19 cellular contexts compared by ENCODE assay signal in genomic region chr15:48402778-48403177, GRCh38.
DNase-seq lines count a peak whose midpoint lies in the region; ATAC-seq, FAIRE-seq and TF ChIP-seq lines count a peak whose summit lies in the region.
"Had no signal": no experiment of that assay in that cellular context is flagged by ENCODE, and none has a peak within 500 bp of the region (broad histone marks: within the 10 kb centered on the region; RNA-seq: fewer than 3 reads in every experiment).

No MANE protein-coding gene starts in this region.

- no peak for TF ChIP-seq CTCF in bronchial epithelial cell (IDR thresholded peaks at IDR 0.05; ENCODE audit: insufficient read depth, low read length, severe bottlenecking)

- DNase-seq in bronchial epithelial cell (ENCODE audit: low read depth): peak; percentile 32
- peak; percentile 57 for DNase-seq in renal cortical epithelial cell (ENCODE audit: low read depth)
- no peak for DNase-seq in MV-4-11 (lab: John Stamatoyannopoulos, UW)
- DNase-seq in iPS-NIHi11 (ENCODE audit: low spot score): no peak
- DNase-seq: activated CD8-positive, alpha-beta T cell treated with anti-CD3 and anti-CD28 coated beads, Interleukin-2, amount 10 ng/mL, durations not matched to agents 7 days and 5 days; activated naive CD8-positive, alpha-beta T cell treated with anti-CD3 and anti-CD28 coated beads, Interleukin-2, amount 10 ng/mL, durations not matched to agents 7 days and 5 days; effector memory CD4-positive, alpha-beta T cell; GF-D8; left ventricle myocardium inferior; NCI-H1092; NCI-H2171; NCI-H82; pancreas; thyroid gland had no signal

- no peaks in the 10 kb centered on the region for H3K36me3 ChIP-seq in bronchial epithelial cell (ENCODE audit: control insufficient read depth, insufficient read depth, low read length)
- H3K36me3 ChIP-seq: left ventricle myocardium inferior, pancreas, thyroid gland had no signal

- H3K27me3 ChIP-seq in bronchial epithelial cell (ENCODE audit: control insufficient read depth, insufficient read depth, low read length): no peaks in the 10 kb centered on the region
- H3K27me3 ChIP-seq: pancreas, thyroid gland had no signal

- no peak for FAIRE-seq in bronchial epithelial cell (lab: Jason Lieb, UNC)
- FAIRE-seq: H54, pancreas had no signal

- ATAC-seq in GM18870 (IDR thresholded peaks at IDR 0.05; ENCODE audit: unreplicated experiment) (peak; percentile 72), HG02798 (IDR thresholded peaks at IDR 0.05; ENCODE audit: poor library complexity, unreplicated experiment) (peak; percentile 60), GM18858 (IDR thresholded peaks at IDR 0.05; ENCODE audit: unreplicated experiment) (no peak)
- ATAC-seq: activated CD8-positive, alpha-beta T cell treated with anti-CD3 and anti-CD28 coated beads, Interleukin-2, amount 10 ng/mL, durations not matched to agents 7 days and 5 days; Panc1; pancreas had no signal

- H3K4me3 ChIP-seq in bronchial epithelial cell (ENCODE audit: low read depth, low read length): no peak overlapping the region
- H3K4me3 ChIP-seq: left ventricle myocardium inferior, pancreas, thyroid gland had no signal

Comparison
In these comparisons a context has a peak if more than half of its experiments do, and no peak if none do; other contexts are left out.
1. DNase-seq: peak in bronchial epithelial cell (single experiment) and renal cortical epithelial cell (single experiment); none in MV-4-11 (single experiment) and iPS-NIHi11 (single experiment).